In genomic region chr3:4504340-4505261, GRCh38 we compare ENCODE assay signal across 7 cellular contexts. TPM values are rescaled to one million over a fixed set of nuclear protein-coding genes. Genes with fewer than 3 reads are reported as not detected.
DNase-seq lines count a peak whose midpoint lies in the region; ATAC-seq and TF ChIP-seq lines count a peak whose summit lies in the region.

No MANE protein-coding gene starts in this region.

- DNase-seq in SK-N-SH (peak; percentile 61), colonic mucosa (peak; percentile 83), nephron progenitor cell (no peak), NCI-H82 (lab: John Stamatoyannopoulos, UW) (no peak)

- peak overlapping the region; percentile 78 for H3K4me2 ChIP-seq in SK-N-SH

- no peaks in the 10 kb centered on the region for H4K20me1 ChIP-seq in SK-N-SH (ENCODE audit: insufficient read depth)

- no peaks in the 10 kb centered on the region for H3K27me3 ChIP-seq in SK-N-SH (ENCODE audit: insufficient read depth)
- H3K27me3 ChIP-seq in colonic mucosa = no peaks in the 10 kb centered on the region

- no peaks in the 10 kb centered on the region for H3K9me3 Mint-ChIP-seq in nephron progenitor cell

- TF ChIP-seq CTCF in HEK293 (tag by site-specific recombination; IDR thresholded peaks at IDR 0.05) (no peak), SK-N-SH (IDR thresholded peaks at IDR 0.05) (no peak), colonic mucosa (IDR thresholded peaks at IDR 0.05) (no peak), nephron progenitor cell (IDR thresholded peaks at IDR 0.05) (no peak)

- peak in 1 of 2 experiments; percentile 84; a peak in 2 of 4 replicates for TF ChIP-seq EP300 in SK-N-SH (IDR thresholded peaks at IDR 0.05; ENCODE audit: borderline replicate concordance in 1 of 2, low read depth in 1 of 2, low read length in 1 of 2)

- H3K27ac ChIP-seq in HEK293 (ENCODE audit: extremely low read depth, low read depth, low read length) = no peak overlapping the region; the same call in 1 of the 2 replicates
- H3K27ac ChIP-seq in SK-N-SH (ENCODE audit: low read depth in 2 of 2, low read length in 1 of 2) = peak overlapping the region; percentile 39 to 89; a peak in 3 of 4 replicates
- peak overlapping the region; percentile 60 for H3K27ac ChIP-seq in colonic mucosa

- H3K9me3 ChIP-seq in HEK293 (ENCODE audit: control insufficient read depth, insufficient read depth, low read depth, low read length) (no peaks in the 10 kb centered on the region), SK-N-SH (no peaks in the 10 kb centered on the region), colonic mucosa (no peaks in the 10 kb centered on the region)

- peak overlapping the region; percentile 98 for H3K27ac Mint-ChIP-seq in nephron progenitor cell

- H3K9me2 ChIP-seq in SK-N-SH = no peaks in the 10 kb centered on the region

- peaks cover 95% of the 10 kb centered on the region for H3K4me1 Mint-ChIP-seq in nephron progenitor cell

- H3K4me1 ChIP-seq in HEK293 (ENCODE audit: control insufficient read depth, insufficient read depth, low read length) (peaks cover 8% of the 10 kb centered on the region), SK-N-SH (ENCODE audit: control insufficient read depth in 1 of 2, insufficient read depth in 2 of 2, low read depth in 1 of 2, low read length in 1 of 2) (peaks cover 9 to 54% of the 10 kb centered on the region in 2 experiments; a peak in 2 of 4 replicates), colonic mucosa (peaks cover 7% of the 10 kb centered on the region)

- POLR2A ChIA-PET in HEK293 (lab: Yijun Ruan, JAX) (interaction anchor here (1.9 kb wide), 1 partner anchor 11 kb away, joined by 7 read pairs; the partner anchor contains the start of gene ITPR1), SK-N-SH (lab: Yijun Ruan, JAX) (interaction anchor here (0.6 to 6.8 kb wide), 6 partner anchors 8 to 92 kb away, joined by 3 to 49 read pairs (median 3); partner anchors contain the start of gene ITPR1)

- no peaks in the 10 kb centered on the region for H3F3A ChIP-seq in SK-N-SH (replicated peaks; ENCODE audit: insufficient read depth)

- H3K9ac ChIP-seq in SK-N-SH = no peak overlapping the region
- peak overlapping the region in 1 of 2 donors; percentile 4 for H3K9ac ChIP-seq in colonic mucosa (ENCODE audit: low read depth in 2 of 2, low read length in 2 of 2)

- 21% methylated on average over 14 of the region's 14 CpGs for WGBS in SK-N-SH (ENCODE audit: low lambda C conversion rate)

- TF ChIP-seq RAD21 in SK-N-SH (IDR thresholded peaks at IDR 0.05; ENCODE audit: low read length) = peak; percentile 18

- H3K4me3 Mint-ChIP-seq in nephron progenitor cell = peak overlapping the region; percentile 70

- no peaks in the 10 kb centered on the region for H3K79me2 ChIP-seq in SK-N-SH (ENCODE audit: insufficient read depth)

- CTCF ChIA-PET in HEK293 (lab: Yijun Ruan, JAX) (interaction anchor here (0.6 kb wide), 1 partner anchor 11 kb away, joined by 3 read pairs; the partner anchor contains the start of gene ITPR1), SK-N-SH (lab: Yijun Ruan, JAX) (interaction anchor here (0.6 to 4.5 kb wide), 6 partner anchors 11 to 154 kb away, joined by 3 to 28 read pairs (median 12); partner anchors contain the start of gene ITPR1)

- H3K27me3 Mint-ChIP-seq in nephron progenitor cell (ENCODE audit: low read depth, poor library complexity) = no peaks in the 10 kb centered on the region

- H2AFZ ChIP-seq in SK-N-SH (ENCODE audit: low read depth) = peak overlapping the region; percentile 84

- peaks cover 0 to 3% of the 10 kb centered on the region in 2 experiments; a peak in 2 of 3 replicates for H3K36me3 ChIP-seq in HEK293 (ENCODE audit: control insufficient read depth in 2 of 2, insufficient read depth in 1 of 2, low read length in 2 of 2)
- H3K36me3 ChIP-seq in SK-N-SH (replicated peaks in 1 of 2; ENCODE audit: control insufficient read depth in 1 of 2, insufficient read depth in 2 of 2, low read length in 1 of 2) = peaks cover 0 to 4% of the 10 kb centered on the region in 2 experiments
- H3K36me3 ChIP-seq in colonic mucosa = no peaks in the 10 kb centered on the region

- intact Hi-C loops in colonic mucosa (cut with DNase I) = no loop called here

- H3K4me3 ChIP-seq in HEK293 (ENCODE audit: low read depth, low read length) = no peak overlapping the region
- H3K4me3 ChIP-seq in SK-N-SH (ENCODE audit: low read depth in 2 of 2, low read length in 1 of 2) = peak overlapping the region; percentile 15 to 55; a peak in 3 of 4 replicates
- H3K4me3 ChIP-seq in colonic mucosa = no peak overlapping the region

- peaks cover 37% of the 10 kb centered on the region for H3K36me3 Mint-ChIP-seq in nephron progenitor cell (ENCODE audit: low read depth)

- no peak for ATAC-seq in HG03175 (IDR thresholded peaks at IDR 0.05; ENCODE audit: unreplicated experiment)
- ATAC-seq in HG02588 (IDR thresholded peaks at IDR 0.05; ENCODE audit: unreplicated experiment) = no peak

TF ChIP-seq in HEK293, 187 proteins besides CTCF, POLR2A, EP300 and RAD21 (continues in another document):
- TF ChIP-seq ZNF19 (tag by site-specific recombination; IDR thresholded peaks at IDR 0.05; ENCODE audit: low read depth) = no peak
- TF ChIP-seq ZNF174 (tag by site-specific recombination; IDR thresholded peaks at IDR 0.05) = no peak
- no peak for TF ChIP-seq INSM2 (tag by site-specific recombination; IDR thresholded peaks at IDR 0.05)
- no peak for TF ChIP-seq ZNF24 (tag by site-specific recombination; IDR thresholded peaks at IDR 0.05)

TF ChIP-seq in SK-N-SH, 30 proteins besides CTCF, POLR2A, EP300 and RAD21 (continues in another document):
- TF ChIP-seq EZH2phosphoT487 (IDR thresholded peaks at IDR 0.05; ENCODE audit: borderline replicate concordance, low read depth) (no peak), ELF1 (IDR thresholded peaks at IDR 0.05) (no peak), CHD2 (IDR thresholded peaks at IDR 0.05; ENCODE audit: low read length, partially characterized antibody) (peak; percentile 82), FOXM1 (IDR thresholded peaks at IDR 0.05; ENCODE audit: low read depth) (no peak), MXI1 (IDR thresholded peaks at IDR 0.05; ENCODE audit: low read depth, low read length) (peak; percentile 63; the same call in 1 of the 2 replicates), MEF2A (IDR thresholded peaks at IDR 0.05; ENCODE audit: borderline replicate concordance, low read depth) (no peak), NRF1 (IDR thresholded peaks at IDR 0.05; ENCODE audit: low read depth, low read length) (no peak), PBX3 (IDR thresholded peaks at IDR 0.05) (no peak), MAX (IDR thresholded peaks at IDR 0.05; ENCODE audit: low read depth) (no peak), JUND (IDR thresholded peaks at IDR 0.05) (no peak), FOSL2 (IDR thresholded peaks at IDR 0.05; ENCODE audit: borderline replicate concordance, low read depth) (no peak), ZBTB33 (IDR thresholded peaks at IDR 0.05; ENCODE audit: borderline replicate concordance, low read depth) (no peak), GATA2 (CRISPR knock-in tag; IDR thresholded peaks at IDR 0.05) (peak; percentile 92), TAF1 (IDR thresholded peaks at IDR 0.05; ENCODE audit: borderline replicate concordance, low read depth, low read length) (no peak), IRF3 (IDR thresholded peaks at IDR 0.05; ENCODE audit: low read depth, low read length) (no peak), RFX5 (IDR thresholded peaks at IDR 0.05; ENCODE audit: low read length) (no peak), POLR2AphosphoS5 (IDR thresholded peaks at IDR 0.05; ENCODE audit: low read depth, low read length) (peak; percentile 17; the same call in 1 of the 2 replicates)

RNA-seq across cellular contexts. Expression of gene ITPR1, which starts 11.5 kb away (rescaled TPM):
- polyA plus RNA-seq in SK-N-SH (2012; rRNA removed) = 5.9 and 8.0 TPM in 2 replicates
- 7.1 and 7.3 TPM in 2 replicates for polyA plus RNA-seq in SK-N-SH (2012; cell fraction: cytosol; rRNA removed)
- 6.9 and 14.0 TPM in 2 replicates for polyA plus RNA-seq in SK-N-SH (2012; cell fraction: nucleus; rRNA removed)
- 10 to 100 TPM in 1 of 2 donors, 1 to 10 TPM in 1; 7.0 to 18.2 TPM for total RNA-seq in colonic mucosa

RNA-seq across cellular contexts. Expression of gene SUMF1, which starts 37.5 kb away (rescaled TPM):
- 56.9 and 74.9 TPM in 2 replicates for polyA plus RNA-seq in SK-N-SH (2012; rRNA removed)
- polyA plus RNA-seq in SK-N-SH (2012; cell fraction: cytosol; rRNA removed) = 64.7 and 74.9 TPM in 2 replicates
- 37.0 and 45.0 TPM in 2 replicates for polyA plus RNA-seq in SK-N-SH (2012; cell fraction: nucleus; rRNA removed)
- total RNA-seq in colonic mucosa = 10 to 100 TPM; 37.6 to 43.9 TPM

Comparison
In these comparisons a context has a peak if more than half of its experiments do, and no peak if none do; other contexts are left out.
1. H3K4me3 ChIP-seq: peak in SK-N-SH (2 of 2); none in HEK293 (single experiment) and colonic mucosa (single experiment).
2. DNase-seq: peak in SK-N-SH (single experiment) and colonic mucosa (single experiment); none in nephron progenitor cell (single experiment) and NCI-H82 (single experiment).